Comparison of ENCODE assay signal across 23 cellular contexts in genomic region chr3:110813541-110813940, GRCh38.
DNase-seq lines count a peak whose midpoint lies in the region; ATAC-seq and TF ChIP-seq lines count a peak whose summit lies in the region.
"Had no signal": no experiment of that assay in that cellular context is flagged by ENCODE, and none has a peak within 500 bp of the region (broad histone marks: within the 10 kb centered on the region; RNA-seq: fewer than 3 reads in every experiment).

No MANE protein-coding gene starts in this region.

- H3K27ac Mint-ChIP-seq in HFFc6 = peak overlapping the region; percentile 86
- no peak overlapping the region for H3K27ac Mint-ChIP-seq in glutamatergic neuron (ENCODE audit: unreplicated experiment)
- H3K27ac Mint-ChIP-seq: activated naive CD8-positive, alpha-beta T cell had no signal

- WGBS in gastroesophageal sphincter (ENCODE audit: low coverage in 1 of 2), 2 donors = 88 to 90% methylated on average over 2 of the region's 2 CpGs

- ATAC-seq in gastroesophageal sphincter = no peak
- ATAC-seq: left lung, right cardiac atrium had no signal

- peaks cover 27% of the 10 kb centered on the region for H3K4me1 ChIP-seq in SJCRH30
- no peaks in the 10 kb centered on the region for H3K4me1 ChIP-seq in gastroesophageal sphincter
- H3K4me1 ChIP-seq: left lung, parathyroid adenoma, thyroid gland had no signal

- H3K27me3 Mint-ChIP-seq in HFFc6 (ENCODE audit: insufficient read depth) (no peaks in the 10 kb centered on the region), glutamatergic neuron (ENCODE audit: unreplicated experiment) (no peaks in the 10 kb centered on the region)

- H3K4me3 Mint-ChIP-seq in HFFc6 (peak overlapping the region; percentile 78), glutamatergic neuron (ENCODE audit: unreplicated experiment) (no peak overlapping the region)
- H3K4me3 Mint-ChIP-seq: activated naive CD8-positive, alpha-beta T cell; activated T-helper 1 cell treated with anti-CD3 and anti-CD28 coated beads, Interleukin-12 subunit alpha, Interleukin-12 subunit beta, Interleukin-2, Interleukin-4 antibody, amounts not matched to agents 30 ng/mL and 10 ng/mL and 1 ng/mL, durations not matched to agents 14 hours and 24 hours and 36 hours; central memory CD8-positive, alpha-beta T cell; stimulated activated naive CD8-positive, alpha-beta T cell treated with anti-CD3 and anti-CD28 coated beads, Interleukin-15, Interleukin-2, amounts not matched to agents 100 ng/mL and 50 ng/mL, for 24 hours had no signal

- no peak for DNase-seq in AG04450 (ENCODE audit: low read depth, low spot score)
- DNase-seq in HFFc6 = no peak
- no peak for DNase-seq in SJCRH30
- peak; percentile 6 for DNase-seq in glomerular visceral epithelial cell (ENCODE audit: extremely low spot score)
- no peak for DNase-seq in HuH-7 (ENCODE audit: low spot score)
- DNase-seq in DMS79 (lab: John Stamatoyannopoulos, UW) = no peak
- DNase-seq in glutamatergic neuron = no peak
- DNase-seq: activated CD4-positive, alpha-beta T cell treated with anti-CD3 and anti-CD28 coated beads for 4 hours; aorta; C1 segment of cervical spinal cord; Caco-2; left lung; NCI-H2171; NCI-H524; Peyer's patch; right cardiac atrium; thyroid gland had no signal

- H3K4me1 Mint-ChIP-seq in HFFc6 (ENCODE audit: low read depth) = peaks cover 76% of the 10 kb centered on the region
- no peaks in the 10 kb centered on the region for H3K4me1 Mint-ChIP-seq in glutamatergic neuron (ENCODE audit: low read depth, unreplicated experiment)

- TF ChIP-seq EP300 in gastroesophageal sphincter (IDR thresholded peaks at IDR 0.05) = no peak

- no peak overlapping the region for H3K4me3 ChIP-seq in AG04450 (ENCODE audit: low read depth, low read length)
- no peak overlapping the region for H3K4me3 ChIP-seq in SJCRH30
- no peak overlapping the region for H3K4me3 ChIP-seq in gastroesophageal sphincter
- H3K4me3 ChIP-seq: left lung, Peyer's patch, thyroid gland had no signal

- POLR2A ChIA-PET in AG04450 (lab: Yijun Ruan, JAX) = interaction anchor here (1.7 to 1.8 kb wide), 2 partner anchors 40 to 258 kb away, joined by 8 to 11 read pairs; partner anchors contain the start of gene NECTIN3

- H3K27me3 ChIP-seq in AG04450 (ENCODE audit: control insufficient read depth, insufficient read depth, low read length) (no peaks in the 10 kb centered on the region), SJCRH30 (no peaks in the 10 kb centered on the region), gastroesophageal sphincter (no peaks in the 10 kb centered on the region)
- H3K27me3 ChIP-seq: left lung, Peyer's patch, thyroid gland had no signal

- no peaks in the 10 kb centered on the region for H3K36me3 Mint-ChIP-seq in HFFc6 (ENCODE audit: low read depth)
- H3K36me3 Mint-ChIP-seq in glutamatergic neuron (ENCODE audit: unreplicated experiment) = no peaks in the 10 kb centered on the region
- H3K36me3 Mint-ChIP-seq: activated naive CD8-positive, alpha-beta T cell had no signal

- H3K36me3 ChIP-seq in SJCRH30 (no peaks in the 10 kb centered on the region), gastroesophageal sphincter (no peaks in the 10 kb centered on the region)
- H3K36me3 ChIP-seq: left lung, Peyer's patch, thyroid gland had no signal

- CTCF ChIA-PET in AG04450 (lab: Charles Lee) = interaction anchor here (1.7 kb wide), 1 partner anchor 267 kb away, joined by 4 read pairs; no protein-coding TSS in a partner anchor

- H3K27ac ChIP-seq in AG04450 (ENCODE audit: low read depth, low read length) (peak overlapping the region; percentile 22), SJCRH30 (peak overlapping the region; percentile 79), gastroesophageal sphincter (no peak overlapping the region)
- H3K27ac ChIP-seq: left lung, parathyroid adenoma, Peyer's patch, thyroid gland had no signal

- no peak for TF ChIP-seq POLR2A in gastroesophageal sphincter (IDR thresholded peaks at IDR 0.05)

- TF ChIP-seq CTCF in AG04450 (IDR thresholded peaks at IDR 0.05; ENCODE audit: low read depth, low read length) (no peak), HFFc6 (IDR thresholded peaks at IDR 0.05) (no peak), gastroesophageal sphincter (IDR thresholded peaks at IDR 0.05) (no peak), glutamatergic neuron (IDR thresholded peaks at IDR 0.05; ENCODE audit: partially characterized antibody, unreplicated experiment) (no peak)

- H3K9me3 ChIP-seq in AG04450 (ENCODE audit: control insufficient read depth, insufficient read depth, low read length) = no peaks in the 10 kb centered on the region
- H3K9me3 ChIP-seq in SJCRH30 (replicated peaks) = no peaks in the 10 kb centered on the region
- no peaks in the 10 kb centered on the region for H3K9me3 ChIP-seq in gastroesophageal sphincter
- H3K9me3 ChIP-seq: Caco-2, left lung, Peyer's patch, thyroid gland had no signal

- H3K9me3 Mint-ChIP-seq in HFFc6 (no peaks in the 10 kb centered on the region), glutamatergic neuron (ENCODE audit: unreplicated experiment) (no peaks in the 10 kb centered on the region)
- H3K9me3 Mint-ChIP-seq: activated T-helper 1 cell treated with anti-CD3 and anti-CD28 coated beads, Interleukin-12 subunit alpha, Interleukin-12 subunit beta, Interleukin-2, Interleukin-4 antibody, amounts not matched to agents 30 ng/mL and 10 ng/mL and 1 ng/mL, durations not matched to agents 14 hours and 24 hours and 36 hours; central memory CD8-positive, alpha-beta T cell; stimulated activated naive CD8-positive, alpha-beta T cell treated with anti-CD3 and anti-CD28 coated beads, Interleukin-15, Interleukin-2, amounts not matched to agents 100 ng/mL and 50 ng/mL, for 24 hours had no signal

Comparison
In these comparisons a context has a peak if more than half of its experiments do, and no peak if none do; other contexts are left out.
1. H3K27ac ChIP-seq: peak in AG04450 (single experiment) and SJCRH30 (single experiment); none in gastroesophageal sphincter (0 of 4).